In the genomic region with DNA sequence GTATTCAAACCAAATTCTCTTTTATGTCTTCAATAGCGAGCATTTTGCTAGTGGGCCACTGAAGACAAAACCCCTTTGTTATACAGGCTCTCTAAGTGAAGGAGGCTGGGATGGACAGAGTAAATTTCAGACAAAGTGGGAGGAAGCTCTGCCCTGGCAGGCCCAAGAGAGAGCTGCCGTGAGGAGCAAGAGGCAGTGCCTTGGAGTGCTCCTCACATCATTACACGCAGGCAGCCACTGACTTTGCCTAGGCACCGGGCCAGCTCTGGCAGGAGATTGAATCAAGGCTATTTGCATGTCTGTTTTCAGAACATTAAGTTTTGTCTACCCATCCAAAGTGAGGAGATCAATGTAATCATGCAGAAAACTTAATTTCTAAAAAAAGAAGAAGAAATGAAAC, we compare ENCODE assay signal across 9 cellular contexts.
DNase-seq lines count a peak whose midpoint lies in the region; ATAC-seq and TF ChIP-seq lines count a peak whose summit lies in the region.
"Had no signal": no experiment of that assay in that cellular context is flagged by ENCODE, and none has a peak within 500 bp of the region (broad histone marks: within the 10 kb centered on the region; RNA-seq: fewer than 3 reads in every experiment).

No MANE protein-coding gene starts in this region.

- CTCF ChIA-PET in Calu3 (lab: Charles Lee), result no interaction called here

- BruUV-seq in Calu3 (replicated peaks; lab: Mats Ljungman, UMichigan), result no TSS peak

- H3K4me1 ChIP-seq in tibial nerve, result peaks cover 0 to 28% (median 4%) of the 10 kb centered on the region in 4 donors

- TF ChIP-seq CTCF in tibial nerve (IDR thresholded peaks at IDR 0.05) (no peak), Calu3 (IDR thresholded peaks at IDR 0.05; ENCODE audit: unreplicated experiment) (no peak)

- no peak for TF ChIP-seq POLR2A in tibial nerve (IDR thresholded peaks at IDR 0.05)

- WGBS in tibial nerve, 2 donors, result 26 to 29% methylated on average over 4 of the region's 4 CpGs

- no peak overlapping the region for H3K4me3 Mint-ChIP-seq in activated T-helper 17 cell treated with anti-CD3 and anti-CD28 coated beads, Interleukin-2, amount 50 U/mL, for 72 hours
- H3K4me3 Mint-ChIP-seq in Calu3 (ENCODE audit: low read depth, unreplicated experiment), result no peak overlapping the region

- H3K9me3 ChIP-seq in tibial nerve, result no peaks in the 10 kb centered on the region

- no peaks in the 10 kb centered on the region for H3K4me1 Mint-ChIP-seq in activated T-helper 17 cell treated with anti-CD3 and anti-CD28 coated beads, Interleukin-2, amount 50 U/mL, for 72 hours
- H3K4me1 Mint-ChIP-seq in Calu3 (ENCODE audit: low read depth, unreplicated experiment), result peaks cover 23% of the 10 kb centered on the region

- peak; percentile 59 for ATAC-seq in GM21390 (IDR thresholded peaks at IDR 0.05; ENCODE audit: unreplicated experiment)
- peak; percentile 41 for ATAC-seq in HG03565 (IDR thresholded peaks at IDR 0.05; ENCODE audit: unreplicated experiment)
- ATAC-seq in Right ventricle myocardium superior (ENCODE audit: poor library complexity), result peak; percentile 83
- no peak for ATAC-seq in activated T-helper 17 cell treated with anti-CD3 and anti-CD28 coated beads, Interleukin-2, amount 50 U/mL, for 72 hours (replicated peaks)

- no peak overlapping the region for H3K4me3 ChIP-seq in tibial nerve

- H3K27ac Mint-ChIP-seq in activated T-helper 17 cell treated with anti-CD3 and anti-CD28 coated beads, Interleukin-2, amount 50 U/mL, for 72 hours, result no peak overlapping the region
- H3K27ac Mint-ChIP-seq in Calu3 (ENCODE audit: unreplicated experiment), result no peak overlapping the region

- H3K27ac ChIP-seq in tibial nerve, result peak overlapping the region in 2 of 4 donors; percentile 15 to 22
- H3K27ac ChIP-seq: WERI-Rb-1 had no signal

- intact Hi-C loops in Right ventricle myocardium superior (cut with DNase I) (loop anchor here (10.0 kb wide), 2 partner anchors 214 to 334 kb away; a partner anchor contains a TSS), Calu3 (cut with micrococcal nuclease; ENCODE audit: unreplicated experiment) (no loop called here)

- no peaks in the 10 kb centered on the region for H3K36me3 Mint-ChIP-seq in activated T-helper 17 cell treated with anti-CD3 and anti-CD28 coated beads, Interleukin-2, amount 50 U/mL, for 72 hours (ENCODE audit: low read depth)
- H3K36me3 Mint-ChIP-seq in Calu3 (ENCODE audit: insufficient read depth, unreplicated experiment), result no peaks in the 10 kb centered on the region

- no peaks in the 10 kb centered on the region for H3K36me3 ChIP-seq in tibial nerve
- H3K36me3 ChIP-seq: WERI-Rb-1 had no signal

- H3K9me3 Mint-ChIP-seq in activated T-helper 17 cell treated with anti-CD3 and anti-CD28 coated beads, Interleukin-2, amount 50 U/mL, for 72 hours, result no peaks in the 10 kb centered on the region
- H3K9me3 Mint-ChIP-seq in Calu3 (ENCODE audit: low read depth, unreplicated experiment), result no peaks in the 10 kb centered on the region

- TF ChIP-seq EP300 in tibial nerve (IDR thresholded peaks at IDR 0.05), result no peak

- H3K27me3 Mint-ChIP-seq in activated T-helper 17 cell treated with anti-CD3 and anti-CD28 coated beads, Interleukin-2, amount 50 U/mL, for 72 hours, result no peaks in the 10 kb centered on the region
- no peaks in the 10 kb centered on the region for H3K27me3 Mint-ChIP-seq in Calu3 (ENCODE audit: unreplicated experiment)

- DNase-seq in Right ventricle myocardium superior, result peak; percentile 86
- peak; percentile 50 to 59 for DNase-seq in tibial nerve (ENCODE audit: low spot score in 2 of 2)
- no peak for DNase-seq in SKM-1 (lab: John Stamatoyannopoulos, UW; ENCODE audit: unreplicated experiment)
- no peak for DNase-seq in Calu3
- DNase-seq in iPS-NIHi11 (ENCODE audit: low spot score), result no peak
- DNase-seq: WERI-Rb-1 had no signal

- H3K27me3 ChIP-seq in tibial nerve, result no peaks in the 10 kb centered on the region

Comparison
In these comparisons a context has a peak if more than half of its experiments do, and no peak if none do; other contexts are left out.
1. DNase-seq: peak in Right ventricle myocardium superior (single experiment) and tibial nerve (2 of 2); none in SKM-1 (single experiment), Calu3 (single experiment) and iPS-NIHi11 (single experiment).